Comparison of ENCODE assay signal across 10 cellular contexts in genomic region chr4:76704133-76704881, GRCh38.
DNase-seq lines count a peak whose midpoint lies in the region; ATAC-seq, FAIRE-seq and TF ChIP-seq lines count a peak whose summit lies in the region.
"Had no signal": no experiment of that assay in that cellular context is flagged by ENCODE, and none has a peak within 500 bp of the region (broad histone marks: within the 10 kb centered on the region; RNA-seq: fewer than 3 reads in every experiment).

No MANE protein-coding gene starts in this region.

- no peak for ATAC-seq in HG03095 (IDR thresholded peaks at IDR 0.05; ENCODE audit: unreplicated experiment)

- peaks cover 28 to 79% (median 49%) of the 10 kb centered on the region in 4 donors for H3K4me1 ChIP-seq in transverse colon

- H3K4me1 Mint-ChIP-seq in osteocyte (ENCODE audit: unreplicated experiment), result peaks cover 39% of the 10 kb centered on the region

- H3K27ac ChIP-seq in transverse colon, result peak overlapping the region; percentile 84 to 88 (median 86)

- H3K36me3 Mint-ChIP-seq in osteocyte (ENCODE audit: unreplicated experiment), result no peaks in the 10 kb centered on the region

- H3K9me3 ChIP-seq in transverse colon, result no peaks in the 10 kb centered on the region

- no peaks in the 10 kb centered on the region for H3K27me3 Mint-ChIP-seq in osteocyte (ENCODE audit: unreplicated experiment)

- no peaks in the 10 kb centered on the region for H3K9me3 Mint-ChIP-seq in osteocyte (ENCODE audit: unreplicated experiment)

- intact Hi-C loops in transverse colon (cut with DNase I; ENCODE audit: low total_unique reads), result no loop called here

- H3K4me3 ChIP-seq in choroid plexus epithelial cell (ENCODE audit: low read depth, low read length) (no peak overlapping the region), transverse colon (no peak overlapping the region)

- no peaks in the 10 kb centered on the region for H3K27me3 ChIP-seq in transverse colon

- DNase-seq in DMS53 (lab: John Stamatoyannopoulos, UW) (peak; percentile 34), DMS53 treated with DMSO at 0.1 percent for 48 hours (lab: John Stamatoyannopoulos, UW; ENCODE audit: unreplicated experiment) (no peak), choroid plexus epithelial cell (ENCODE audit: low read depth) (peak; percentile 58), kidney tubule cell (ENCODE audit: low spot score) (peak; percentile 85), transverse colon (peak; percentile 79), D721Med (ENCODE audit: insufficient read length, low spot score) (no peak), osteocyte (ENCODE audit: extremely low spot score, unreplicated experiment) (no peak)

- no peak overlapping the region for H3K4me3 Mint-ChIP-seq in osteocyte (ENCODE audit: unreplicated experiment)

- peak; percentile 70 for TF ChIP-seq EP300 in transverse colon (IDR thresholded peaks at IDR 0.05; ENCODE audit: low read depth)

- TF ChIP-seq CTCF in choroid plexus epithelial cell (conservative IDR thresholded peaks at IDR 0.05; ENCODE audit: low read depth, low read length), result no peak
- TF ChIP-seq CTCF in transverse colon (IDR thresholded peaks at IDR 0.05), result no peak
- TF ChIP-seq CTCF in D721Med (IDR thresholded peaks at IDR 0.05; ENCODE audit: insufficient read depth, missing control alignments), result no peak
- no peak for TF ChIP-seq CTCF in osteocyte (IDR thresholded peaks at IDR 0.05)

- no peak for FAIRE-seq in D721Med (lab: Jason Lieb, UNC)
- FAIRE-seq: A204.1, colon had no signal

- H3K27ac Mint-ChIP-seq in osteocyte (ENCODE audit: unreplicated experiment), result no peak overlapping the region

- TF ChIP-seq POLR2A in transverse colon (IDR thresholded peaks at IDR 0.05), result peak; percentile 35

- H3K36me3 ChIP-seq in transverse colon, result no peaks in the 10 kb centered on the region

- WGBS in transverse colon (ENCODE audit: low coverage in 1 of 2), 2 donors, result 24 to 66% methylated on average over 3 of the region's 3 CpGs

- in situ Hi-C loops in transverse colon (cut with MboI; ENCODE audit: low pct_ligation_motif_present in 1 of 4, low pct_unique_long_range_greater_than_20kb in 1 of 4, low sequenced_read_pairs in 3 of 4), result no loop called here

Comparison
In these comparisons a context has a peak if more than half of its experiments do, and no peak if none do; other contexts are left out.
1. DNase-seq: peak in DMS53 (single experiment), choroid plexus epithelial cell (single experiment), kidney tubule cell (single experiment) and transverse colon (single experiment); none in DMS53 treated with DMSO at 0.1 percent for 48 hours (single experiment), D721Med (single experiment) and osteocyte (single experiment).